21 cellular contexts compared by ENCODE assay signal in genomic region chr7:133797355-133797754, GRCh38.
DNase-seq lines count a peak whose midpoint lies in the region; ATAC-seq, FAIRE-seq and TF ChIP-seq lines count a peak whose summit lies in the region.
"Had no signal": no experiment of that assay in that cellular context is flagged by ENCODE, and none has a peak within 500 bp of the region (broad histone marks: within the 10 kb centered on the region; RNA-seq: fewer than 3 reads in every experiment).

No MANE protein-coding gene starts in this region.

- no peaks in the 10 kb centered on the region for H3K36me3 ChIP-seq in small intestine (ENCODE audit: control insufficient read depth in 2 of 2, insufficient read depth in 2 of 2, low read length in 2 of 2)
- H3K36me3 ChIP-seq in naive thymus-derived CD4-positive, alpha-beta T cell (ENCODE audit: control insufficient read depth in 2 of 3, insufficient read depth in 3 of 3, low read length in 3 of 3), result no peaks in the 10 kb centered on the region
- H3K36me3 ChIP-seq: HAP-1 had no signal

- FAIRE-seq in small intestine (lab: Jason Lieb, UNC), result no peak
- FAIRE-seq: GM12892, GM19239, H1, HepG2, HTR-8/SVneo had no signal

- H3K9me3 Mint-ChIP-seq in HFFc6 (no peaks in the 10 kb centered on the region), nephron progenitor cell (no peaks in the 10 kb centered on the region)
- no peaks in the 10 kb centered on the region for H3K9me3 Mint-ChIP-seq in naive thymus-derived CD8-positive, alpha-beta T cell
- H3K9me3 Mint-ChIP-seq in naive thymus-derived CD4-positive, alpha-beta T cell, result no peaks in the 10 kb centered on the region
- H3K9me3 Mint-ChIP-seq: CD4-positive, alpha-beta T cell had no signal

- H3K27me3 ChIP-seq in AG04450 (ENCODE audit: control insufficient read depth, insufficient read depth, low read length) (no peaks in the 10 kb centered on the region), small intestine (ENCODE audit: control insufficient read depth in 2 of 2, insufficient read depth in 2 of 2, low read length in 2 of 2) (no peaks in the 10 kb centered on the region)
- H3K27me3 ChIP-seq in naive thymus-derived CD4-positive, alpha-beta T cell (ENCODE audit: control insufficient read depth in 2 of 2, insufficient read depth in 2 of 2, low read length in 2 of 2), result no peaks in the 10 kb centered on the region

- ATAC-seq in SK-N-SH treated with all-trans-retinoic acid at 6 μM for 48 hours, result peak; percentile 30; the same call in 2 of the 3 replicates
- no peak for ATAC-seq in naive thymus-derived CD8-positive, alpha-beta T cell
- ATAC-seq in naive thymus-derived CD4-positive, alpha-beta T cell, result no peak
- ATAC-seq: HepG2 had no signal

- H3K27ac ChIP-seq in AG04450 (ENCODE audit: low read depth, low read length), result peak overlapping the region; percentile 60
- H3K27ac ChIP-seq in small intestine (ENCODE audit: low read depth in 1 of 2, low read length in 1 of 2), result no peak overlapping the region
- H3K27ac ChIP-seq in naive thymus-derived CD4-positive, alpha-beta T cell (ENCODE audit: low read depth, low read length), result no peak overlapping the region

- H3K4me3 Mint-ChIP-seq in HFFc6 (peak overlapping the region; percentile 13; the same call in 1 of the 2 replicates), nephron progenitor cell (no peak overlapping the region)
- H3K4me3 Mint-ChIP-seq in naive thymus-derived CD8-positive, alpha-beta T cell, result no peak overlapping the region
- H3K4me3 Mint-ChIP-seq in naive thymus-derived CD4-positive, alpha-beta T cell, result no peak overlapping the region
- H3K4me3 Mint-ChIP-seq: CD4-positive, alpha-beta T cell had no signal

- no peak for DNase-seq in AG04450 (ENCODE audit: low read depth, low spot score)
- no peak for DNase-seq in HFFc6
- no peak for DNase-seq in nephron progenitor cell
- no peak for DNase-seq in small intestine
- no peak for DNase-seq in naive thymus-derived CD8-positive, alpha-beta T cell
- DNase-seq in naive thymus-derived CD4-positive, alpha-beta T cell, result no peak
- no peak for DNase-seq in DMS114 treated with DMSO at 0.1 percent for 48 hours (lab: John Stamatoyannopoulos, UW; ENCODE audit: unreplicated experiment)
- DNase-seq: 8988T; C1 segment of cervical spinal cord; Calu3; CD4-positive, alpha-beta T cell; DMS153; DMS79 treated with DMSO at 0.1 percent for 48 hours; GDM1 had no signal

- H3K36me3 Mint-ChIP-seq in HFFc6 (ENCODE audit: low read depth) (no peaks in the 10 kb centered on the region), nephron progenitor cell (ENCODE audit: low read depth) (no peaks in the 10 kb centered on the region)
- peaks cover 0 to 17% (median 3%) of the 10 kb centered on the region in 3 donors for H3K36me3 Mint-ChIP-seq in naive thymus-derived CD8-positive, alpha-beta T cell
- H3K36me3 Mint-ChIP-seq in naive thymus-derived CD4-positive, alpha-beta T cell, result peaks cover 0 to 22% (median 8%) of the 10 kb centered on the region in 5 donors

- WGBS in small intestine, 3 donors, result 89 to 91% (median 90%) methylated on average over 3 of the region's 3 CpGs

- POLR2A ChIA-PET in AG04450 (lab: Yijun Ruan, JAX), result no interaction called here
- POLR2A ChIA-PET in naive thymus-derived CD8-positive, alpha-beta T cell (lab: Charles Lee), result no interaction called here
- POLR2A ChIA-PET in naive thymus-derived CD4-positive, alpha-beta T cell (lab: Charles Lee), result no interaction called here

- H3K27ac Mint-ChIP-seq in HFFc6 (peak overlapping the region; percentile 48), nephron progenitor cell (peak overlapping the region; percentile 54)
- no peak overlapping the region for H3K27ac Mint-ChIP-seq in naive thymus-derived CD8-positive, alpha-beta T cell
- no peak overlapping the region for H3K27ac Mint-ChIP-seq in naive thymus-derived CD4-positive, alpha-beta T cell
- H3K27ac Mint-ChIP-seq: CD4-positive, alpha-beta T cell had no signal

- H3K4me1 ChIP-seq in small intestine (ENCODE audit: control insufficient read depth in 2 of 2, insufficient read depth in 1 of 2, low read depth in 1 of 2, low read length in 1 of 2), result no peaks in the 10 kb centered on the region
- H3K4me1 ChIP-seq in naive thymus-derived CD4-positive, alpha-beta T cell (ENCODE audit: control insufficient read depth in 2 of 2, insufficient read depth in 2 of 2, low read length in 2 of 2), result no peaks in the 10 kb centered on the region

- CTCF ChIA-PET in AG04450 (lab: Charles Lee), result interaction anchor here (1.1 kb wide), 1 partner anchor 57 kb away, joined by 4 read pairs; no protein-coding TSS in a partner anchor
- CTCF ChIA-PET in naive thymus-derived CD4-positive, alpha-beta T cell (lab: Charles Lee), result no interaction called here

- no peaks in the 10 kb centered on the region for H3K27me3 Mint-ChIP-seq in HFFc6 (ENCODE audit: insufficient read depth)
- H3K27me3 Mint-ChIP-seq in nephron progenitor cell (ENCODE audit: low read depth, poor library complexity), result no peaks in the 10 kb centered on the region
- no peaks in the 10 kb centered on the region for H3K27me3 Mint-ChIP-seq in naive thymus-derived CD8-positive, alpha-beta T cell
- no peaks in the 10 kb centered on the region for H3K27me3 Mint-ChIP-seq in naive thymus-derived CD4-positive, alpha-beta T cell
- H3K27me3 Mint-ChIP-seq: CD4-positive, alpha-beta T cell had no signal

- intact Hi-C loops in naive thymus-derived CD4-positive, alpha-beta T cell (cut with micrococcal nuclease), result no loop called here

- H3K4me3 ChIP-seq in AG04450 (ENCODE audit: low read depth, low read length) (no peak overlapping the region), small intestine (ENCODE audit: low read depth in 1 of 2, low read length in 2 of 2) (no peak overlapping the region)
- H3K4me3 ChIP-seq in naive thymus-derived CD4-positive, alpha-beta T cell (ENCODE audit: low read length), result no peak overlapping the region
- H3K4me3 ChIP-seq: HAP-1 had no signal

- H3K9me3 ChIP-seq in AG04450 (ENCODE audit: control insufficient read depth, insufficient read depth, low read length) (no peaks in the 10 kb centered on the region), small intestine (ENCODE audit: control insufficient read depth, low read depth) (no peaks in the 10 kb centered on the region)
- no peaks in the 10 kb centered on the region for H3K9me3 ChIP-seq in naive thymus-derived CD4-positive, alpha-beta T cell (ENCODE audit: control insufficient read depth in 2 of 3, low read length in 3 of 3)
- H3K9me3 ChIP-seq: HAP-1 had no signal

- TF ChIP-seq CTCF in AG04450 (IDR thresholded peaks at IDR 0.05; ENCODE audit: low read depth, low read length) (no peak), HFFc6 (IDR thresholded peaks at IDR 0.05) (no peak), nephron progenitor cell (IDR thresholded peaks at IDR 0.05) (no peak)

- peaks cover 31% of the 10 kb centered on the region for H3K4me1 Mint-ChIP-seq in HFFc6 (ENCODE audit: low read depth)
- peaks cover 15% of the 10 kb centered on the region for H3K4me1 Mint-ChIP-seq in nephron progenitor cell
- peaks cover 0 to 1% (median 0%) of the 10 kb centered on the region in 4 donors for H3K4me1 Mint-ChIP-seq in naive thymus-derived CD8-positive, alpha-beta T cell
- H3K4me1 Mint-ChIP-seq in naive thymus-derived CD4-positive, alpha-beta T cell, result peaks cover 0 to 2% (median 0%) of the 10 kb centered on the region in 7 donors

TF ChIP-seq in SK-N-SH treated with all-trans-retinoic acid at 6 μM for 48 hours, 23 proteins besides CTCF, POLR2A, EP300 and RAD21:
- TF ChIP-seq CSDC2 (CRISPR knock-in tag; IDR thresholded peaks at IDR 0.05), result no peak
- TF ChIP-seq ZFP3 (CRISPR knock-in tag; IDR thresholded peaks at IDR 0.05), result no peak
- no peak for TF ChIP-seq ESRRG (CRISPR knock-in tag; IDR thresholded peaks at IDR 0.05)
- no peak for TF ChIP-seq BACH2 (CRISPR knock-in tag; IDR thresholded peaks at IDR 0.05; ENCODE audit: borderline replicate concordance)
- TF ChIP-seq ARNTL (CRISPR knock-in tag; IDR thresholded peaks at IDR 0.05; ENCODE audit: borderline replicate concordance, low read depth), result no peak
- no peak for TF ChIP-seq ZNF565 (CRISPR knock-in tag; conservative IDR thresholded peaks at IDR 0.05; ENCODE audit: low read depth)
- 0 out of 2 replicates have a peak, but pooled peaks have one; percentile 23 for TF ChIP-seq CSRNP3 (CRISPR knock-in tag; IDR thresholded peaks at IDR 0.05)

Comparison
In these comparisons a context has a peak if more than half of its experiments do, and no peak if none do; other contexts are left out.
1. H3K27ac Mint-ChIP-seq: peak in HFFc6 (single experiment) and nephron progenitor cell (single experiment); none in naive thymus-derived CD8-positive, alpha-beta T cell (0 of 10) and naive thymus-derived CD4-positive, alpha-beta T cell (0 of 9).